Comparison of ENCODE assay signal across 1 cellular context in the genomic region with DNA sequence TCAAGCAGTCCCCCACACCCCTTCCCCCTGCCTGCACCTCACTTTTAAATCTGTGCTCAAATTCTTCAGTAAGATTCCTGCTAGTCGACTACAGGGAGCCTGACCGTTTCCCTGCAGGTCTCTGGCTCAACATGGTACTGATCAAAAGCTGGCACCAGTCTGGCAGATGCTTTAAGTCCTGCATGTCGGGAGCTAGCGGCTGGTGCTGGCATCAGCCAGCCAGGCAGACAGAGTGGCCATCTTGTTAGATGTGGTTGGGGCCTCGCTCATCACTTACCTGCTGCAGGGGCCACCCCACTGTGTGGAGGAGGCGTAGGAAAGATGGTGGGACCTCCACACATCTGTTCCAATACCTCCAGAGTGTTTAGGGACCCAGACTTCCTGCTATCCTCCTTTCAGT.
TF ChIP-seq lines count a peak whose summit lies in the region.

No MANE protein-coding gene starts in this region.

TF ChIP-seq in HepG2, 621 proteins besides CTCF, POLR2A, EP300 and RAD21 (continued from another document):
- TF ChIP-seq, protein P1, sequence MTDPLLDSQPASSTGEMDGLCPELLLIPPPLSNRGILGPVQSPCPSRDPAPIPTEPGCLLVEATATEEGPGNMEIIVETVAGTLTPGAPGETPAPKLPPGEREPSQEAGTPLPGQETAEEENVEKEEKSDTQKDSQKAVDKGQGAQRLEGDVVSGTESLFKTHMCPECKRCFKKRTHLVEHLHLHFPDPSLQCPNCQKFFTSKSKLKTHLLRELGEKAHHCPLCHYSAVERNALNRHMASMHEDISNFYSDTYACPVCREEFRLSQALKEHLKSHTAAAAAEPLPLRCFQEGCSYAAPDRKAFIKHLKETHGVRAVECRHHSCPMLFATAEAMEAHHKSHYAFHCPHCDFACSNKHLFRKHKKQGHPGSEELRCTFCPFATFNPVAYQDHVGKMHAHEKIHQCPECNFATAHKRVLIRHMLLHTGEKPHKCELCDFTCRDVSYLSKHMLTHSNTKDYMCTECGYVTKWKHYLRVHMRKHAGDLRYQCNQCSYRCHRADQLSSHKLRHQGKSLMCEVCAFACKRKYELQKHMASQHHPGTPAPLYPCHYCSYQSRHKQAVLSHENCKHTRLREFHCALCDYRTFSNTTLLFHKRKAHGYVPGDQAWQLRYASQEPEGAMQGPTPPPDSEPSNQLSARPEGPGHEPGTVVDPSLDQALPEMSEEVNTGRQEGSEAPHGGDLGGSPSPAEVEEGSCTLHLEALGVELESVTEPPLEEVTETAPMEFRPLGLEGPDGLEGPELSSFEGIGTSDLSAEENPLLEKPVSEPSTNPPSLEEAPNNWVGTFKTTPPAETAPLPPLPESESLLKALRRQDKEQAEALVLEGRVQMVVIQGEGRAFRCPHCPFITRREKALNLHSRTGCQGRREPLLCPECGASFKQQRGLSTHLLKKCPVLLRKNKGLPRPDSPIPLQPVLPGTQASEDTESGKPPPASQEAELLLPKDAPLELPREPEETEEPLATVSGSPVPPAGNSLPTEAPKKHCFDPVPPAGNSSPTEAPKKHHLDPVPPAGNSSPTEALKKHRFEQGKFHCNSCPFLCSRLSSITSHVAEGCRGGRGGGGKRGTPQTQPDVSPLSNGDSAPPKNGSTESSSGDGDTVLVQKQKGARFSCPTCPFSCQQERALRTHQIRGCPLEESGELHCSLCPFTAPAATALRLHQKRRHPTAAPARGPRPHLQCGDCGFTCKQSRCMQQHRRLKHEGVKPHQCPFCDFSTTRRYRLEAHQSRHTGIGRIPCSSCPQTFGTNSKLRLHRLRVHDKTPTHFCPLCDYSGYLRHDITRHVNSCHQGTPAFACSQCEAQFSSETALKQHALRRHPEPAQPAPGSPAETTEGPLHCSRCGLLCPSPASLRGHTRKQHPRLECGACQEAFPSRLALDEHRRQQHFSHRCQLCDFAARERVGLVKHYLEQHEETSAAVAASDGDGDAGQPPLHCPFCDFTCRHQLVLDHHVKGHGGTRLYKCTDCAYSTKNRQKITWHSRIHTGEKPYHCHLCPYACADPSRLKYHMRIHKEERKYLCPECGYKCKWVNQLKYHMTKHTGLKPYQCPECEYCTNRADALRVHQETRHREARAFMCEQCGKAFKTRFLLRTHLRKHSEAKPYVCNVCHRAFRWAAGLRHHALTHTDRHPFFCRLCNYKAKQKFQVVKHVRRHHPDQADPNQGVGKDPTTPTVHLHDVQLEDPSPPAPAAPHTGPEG (CRISPR knock-in tag; IDR thresholded peaks at IDR 0.05): no peak
- TF ChIP-seq KLF15 (CRISPR knock-in tag; IDR thresholded peaks at IDR 0.05; ENCODE audit: borderline replicate concordance) (no peak), ZNF160 (CRISPR knock-in tag; IDR thresholded peaks at IDR 0.05) (no peak), POLR2AphosphoS2 (IDR thresholded peaks at IDR 0.05; ENCODE audit: low read depth, low read length) (no peak), ZNF792 (CRISPR knock-in tag; IDR thresholded peaks at IDR 0.05) (no peak), BRD4 (CRISPR knock-in tag; IDR thresholded peaks at IDR 0.05) (no peak), ZNF530 (CRISPR knock-in tag; IDR thresholded peaks at IDR 0.05; ENCODE audit: low read depth) (no peak), ZNF329 (CRISPR knock-in tag; IDR thresholded peaks at IDR 0.05; ENCODE audit: low read depth) (no peak), BHLHE40 (IDR thresholded peaks at IDR 0.05; ENCODE audit: low read length) (no peak), ZNF670 (CRISPR knock-in tag; IDR thresholded peaks at IDR 0.05; ENCODE audit: borderline replicate concordance) (no peak), CAMTA2 (CRISPR knock-in tag; IDR thresholded peaks at IDR 0.05; ENCODE audit: borderline replicate concordance) (no peak), ZEB1 (IDR thresholded peaks at IDR 0.05; ENCODE audit: insufficient replicate concordance, low read depth) (no peak)
- TF ChIP-seq, protein P2, sequence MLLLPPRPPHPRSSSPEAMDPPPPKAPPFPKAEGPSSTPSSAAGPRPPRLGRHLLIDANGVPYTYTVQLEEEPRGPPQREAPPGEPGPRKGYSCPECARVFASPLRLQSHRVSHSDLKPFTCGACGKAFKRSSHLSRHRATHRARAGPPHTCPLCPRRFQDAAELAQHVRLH (CRISPR knock-in tag; IDR thresholded peaks at IDR 0.05; ENCODE audit: borderline replicate concordance, low read depth): no peak
- TF ChIP-seq, protein P3, sequence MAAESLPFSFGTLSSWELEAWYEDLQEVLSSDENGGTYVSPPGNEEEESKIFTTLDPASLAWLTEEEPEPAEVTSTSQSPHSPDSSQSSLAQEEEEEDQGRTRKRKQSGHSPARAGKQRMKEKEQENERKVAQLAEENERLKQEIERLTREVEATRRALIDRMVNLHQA (CRISPR knock-in tag; IDR thresholded peaks at IDR 0.05): no peak
- TF ChIP-seq, protein P4, sequence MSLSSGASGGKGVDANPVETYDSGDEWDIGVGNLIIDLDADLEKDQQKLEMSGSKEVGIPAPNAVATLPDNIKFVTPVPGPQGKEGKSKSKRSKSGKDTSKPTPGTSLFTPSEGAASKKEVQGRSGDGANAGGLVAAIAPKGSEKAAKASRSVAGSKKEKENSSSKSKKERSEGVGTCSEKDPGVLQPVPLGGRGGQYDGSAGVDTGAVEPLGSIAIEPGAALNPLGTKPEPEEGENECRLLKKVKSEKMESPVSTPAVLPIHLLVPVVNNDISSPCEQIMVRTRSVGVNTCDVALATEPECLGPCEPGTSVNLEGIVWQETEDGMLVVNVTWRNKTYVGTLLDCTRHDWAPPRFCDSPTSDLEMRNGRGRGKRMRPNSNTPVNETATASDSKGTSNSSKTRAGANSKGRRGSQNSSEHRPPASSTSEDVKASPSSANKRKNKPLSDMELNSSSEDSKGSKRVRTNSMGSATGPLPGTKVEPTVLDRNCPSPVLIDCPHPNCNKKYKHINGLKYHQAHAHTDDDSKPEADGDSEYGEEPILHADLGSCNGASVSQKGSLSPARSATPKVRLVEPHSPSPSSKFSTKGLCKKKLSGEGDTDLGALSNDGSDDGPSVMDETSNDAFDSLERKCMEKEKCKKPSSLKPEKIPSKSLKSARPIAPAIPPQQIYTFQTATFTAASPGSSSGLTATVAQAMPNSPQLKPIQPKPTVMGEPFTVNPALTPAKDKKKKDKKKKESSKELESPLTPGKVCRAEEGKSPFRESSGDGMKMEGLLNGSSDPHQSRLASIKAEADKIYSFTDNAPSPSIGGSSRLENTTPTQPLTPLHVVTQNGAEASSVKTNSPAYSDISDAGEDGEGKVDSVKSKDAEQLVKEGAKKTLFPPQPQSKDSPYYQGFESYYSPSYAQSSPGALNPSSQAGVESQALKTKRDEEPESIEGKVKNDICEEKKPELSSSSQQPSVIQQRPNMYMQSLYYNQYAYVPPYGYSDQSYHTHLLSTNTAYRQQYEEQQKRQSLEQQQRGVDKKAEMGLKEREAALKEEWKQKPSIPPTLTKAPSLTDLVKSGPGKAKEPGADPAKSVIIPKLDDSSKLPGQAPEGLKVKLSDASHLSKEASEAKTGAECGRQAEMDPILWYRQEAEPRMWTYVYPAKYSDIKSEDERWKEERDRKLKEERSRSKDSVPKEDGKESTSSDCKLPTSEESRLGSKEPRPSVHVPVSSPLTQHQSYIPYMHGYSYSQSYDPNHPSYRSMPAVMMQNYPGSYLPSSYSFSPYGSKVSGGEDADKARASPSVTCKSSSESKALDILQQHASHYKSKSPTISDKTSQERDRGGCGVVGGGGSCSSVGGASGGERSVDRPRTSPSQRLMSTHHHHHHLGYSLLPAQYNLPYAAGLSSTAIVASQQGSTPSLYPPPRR (CRISPR knock-in tag; IDR thresholded peaks at IDR 0.05; ENCODE audit: borderline replicate concordance): no peak
